1 cellular context compared by ENCODE assay signal in the genomic region with DNA sequence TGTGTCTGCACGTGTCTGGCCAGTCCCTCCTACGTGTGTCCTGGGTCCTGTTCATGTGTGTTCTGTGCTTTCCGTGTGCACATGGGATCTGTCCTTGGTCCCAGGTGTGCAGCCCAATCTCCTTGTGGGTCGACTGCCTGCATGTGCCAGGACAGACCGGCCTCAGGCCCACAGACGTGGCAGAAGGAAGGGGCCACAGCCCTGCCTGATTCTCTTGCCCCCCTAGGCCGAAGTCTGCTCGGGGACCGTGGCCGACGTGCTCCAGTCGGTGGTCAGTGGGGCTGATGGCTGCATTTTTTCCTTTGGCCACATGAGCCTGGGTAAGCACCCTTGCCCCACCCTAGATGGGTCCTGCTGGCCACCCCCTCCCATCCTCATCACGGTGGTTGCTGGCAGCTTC.
TF ChIP-seq lines count a peak whose summit lies in the region.

No MANE protein-coding gene starts in this region.

TF ChIP-seq in HepG2, 621 proteins besides CTCF, POLR2A, EP300 and RAD21:
- TF ChIP-seq, protein P1, sequence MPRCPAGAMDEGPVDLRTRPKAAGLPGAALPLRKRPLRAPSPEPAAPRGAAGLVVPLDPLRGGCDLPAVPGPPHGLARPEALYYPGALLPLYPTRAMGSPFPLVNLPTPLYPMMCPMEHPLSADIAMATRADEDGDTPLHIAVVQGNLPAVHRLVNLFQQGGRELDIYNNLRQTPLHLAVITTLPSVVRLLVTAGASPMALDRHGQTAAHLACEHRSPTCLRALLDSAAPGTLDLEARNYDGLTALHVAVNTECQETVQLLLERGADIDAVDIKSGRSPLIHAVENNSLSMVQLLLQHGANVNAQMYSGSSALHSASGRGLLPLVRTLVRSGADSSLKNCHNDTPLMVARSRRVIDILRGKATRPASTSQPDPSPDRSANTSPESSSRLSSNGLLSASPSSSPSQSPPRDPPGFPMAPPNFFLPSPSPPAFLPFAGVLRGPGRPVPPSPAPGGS (CRISPR knock-in tag; IDR thresholded peaks at IDR 0.05), result no peak
- TF ChIP-seq EZH2 (conservative IDR thresholded peaks at IDR 0.05; ENCODE audit: low read depth, low read length) (0 out of 2 replicates have a peak, but pooled peaks have one; percentile 26), TEAD2 (CRISPR knock-in tag; IDR thresholded peaks at IDR 0.05) (no peak)
- TF ChIP-seq, protein P2, sequence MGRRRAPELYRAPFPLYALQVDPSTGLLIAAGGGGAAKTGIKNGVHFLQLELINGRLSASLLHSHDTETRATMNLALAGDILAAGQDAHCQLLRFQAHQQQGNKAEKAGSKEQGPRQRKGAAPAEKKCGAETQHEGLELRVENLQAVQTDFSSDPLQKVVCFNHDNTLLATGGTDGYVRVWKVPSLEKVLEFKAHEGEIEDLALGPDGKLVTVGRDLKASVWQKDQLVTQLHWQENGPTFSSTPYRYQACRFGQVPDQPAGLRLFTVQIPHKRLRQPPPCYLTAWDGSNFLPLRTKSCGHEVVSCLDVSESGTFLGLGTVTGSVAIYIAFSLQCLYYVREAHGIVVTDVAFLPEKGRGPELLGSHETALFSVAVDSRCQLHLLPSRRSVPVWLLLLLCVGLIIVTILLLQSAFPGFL (CRISPR knock-in tag; IDR thresholded peaks at IDR 0.05), result no peak
